In the genomic region with DNA sequence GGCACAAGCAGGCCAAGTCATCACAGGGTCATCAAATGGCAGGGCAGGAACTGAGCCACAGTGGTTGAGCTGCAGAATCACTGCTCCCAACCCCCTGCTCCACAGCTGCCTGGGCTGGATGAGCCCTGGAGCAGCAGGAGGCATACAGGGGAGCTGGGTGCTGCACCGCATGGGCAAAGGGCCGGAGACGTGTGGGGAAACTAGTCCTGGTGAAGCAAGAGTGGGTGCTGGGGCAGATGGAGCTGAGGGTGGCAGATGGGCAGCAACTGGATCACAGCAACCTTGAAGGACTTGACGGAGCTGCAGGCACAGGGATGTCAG, we compare ENCODE assay signal across 14 cellular contexts.
"Had no signal": no experiment of that assay in that cellular context is flagged by ENCODE, and none has a peak within 500 bp of the region (broad histone marks: within the 10 kb centered on the region; RNA-seq: fewer than 3 reads in every experiment).

No MANE protein-coding gene starts in this region.

- ATAC-seq: activated CD8-positive, alpha-beta T cell treated with anti-CD3 and anti-CD28 coated beads, Interleukin-2, amount 10 ng/mL, durations not matched to agents 7 days and 5 days; body of pancreas; lower lobe of right lung had no signal

- H3K9me3 ChIP-seq: body of pancreas, lower lobe of right lung, tibial nerve, vagina had no signal

- H3K4me3 Mint-ChIP-seq: activated CD8-positive, alpha-beta T cell treated with anti-CD3 and anti-CD28 coated beads, Interleukin-2, amount 10 ng/mL, durations not matched to agents 7 days and 5 days; activated naive CD4-positive, alpha-beta T cell treated with anti-CD3 and anti-CD28 coated beads, Interleukin-2, amount 50 U/mL, for 24 hours; central memory CD8-positive, alpha-beta T cell; mesothelial cell of epicardium; neural crest cell had no signal

- H3K36me3 Mint-ChIP-seq: activated naive CD4-positive, alpha-beta T cell treated with anti-CD3 and anti-CD28 coated beads, Interleukin-2, amount 50 U/mL, for 24 hours; mesothelial cell of epicardium had no signal

- H3K4me1 Mint-ChIP-seq: central memory CD8-positive, alpha-beta T cell; neural crest cell had no signal

- H3K27ac ChIP-seq: body of pancreas, lower lobe of right lung, tibial nerve, vagina had no signal

- H3K9me3 Mint-ChIP-seq: activated naive CD4-positive, alpha-beta T cell treated with anti-CD3 and anti-CD28 coated beads, Interleukin-2, amount 50 U/mL, for 24 hours; central memory CD8-positive, alpha-beta T cell; mesothelial cell of epicardium; neural crest cell had no signal

- H3K27ac Mint-ChIP-seq: activated CD8-positive, alpha-beta T cell treated with anti-CD3 and anti-CD28 coated beads, Interleukin-2, amount 10 ng/mL, durations not matched to agents 7 days and 5 days; activated naive CD4-positive, alpha-beta T cell treated with anti-CD3 and anti-CD28 coated beads, Interleukin-2, amount 50 U/mL, for 24 hours; mesothelial cell of epicardium had no signal

- H3K4me1 ChIP-seq: body of pancreas, lower lobe of right lung, vagina had no signal

- H3K4me3 ChIP-seq: body of pancreas, lower lobe of right lung, tibial nerve, vagina had no signal

- H3K27me3 Mint-ChIP-seq: activated naive CD4-positive, alpha-beta T cell treated with anti-CD3 and anti-CD28 coated beads, Interleukin-2, amount 50 U/mL, for 24 hours had no signal

- H3K27me3 ChIP-seq: body of pancreas, tibial nerve, vagina had no signal

- H3K36me3 ChIP-seq: lower lobe of right lung, tibial nerve, vagina had no signal

- DNase-seq: activated CD8-positive, alpha-beta T cell treated with anti-CD3 and anti-CD28 coated beads, Interleukin-2, amount 10 ng/mL, durations not matched to agents 7 days and 5 days; amniotic stem cell; dermis blood vessel endothelial cell; erythroblast; hypothalamus; lower lobe of right lung; small intestine had no signal

- FAIRE-seq: small intestine had no signal
